In the genomic region with DNA sequence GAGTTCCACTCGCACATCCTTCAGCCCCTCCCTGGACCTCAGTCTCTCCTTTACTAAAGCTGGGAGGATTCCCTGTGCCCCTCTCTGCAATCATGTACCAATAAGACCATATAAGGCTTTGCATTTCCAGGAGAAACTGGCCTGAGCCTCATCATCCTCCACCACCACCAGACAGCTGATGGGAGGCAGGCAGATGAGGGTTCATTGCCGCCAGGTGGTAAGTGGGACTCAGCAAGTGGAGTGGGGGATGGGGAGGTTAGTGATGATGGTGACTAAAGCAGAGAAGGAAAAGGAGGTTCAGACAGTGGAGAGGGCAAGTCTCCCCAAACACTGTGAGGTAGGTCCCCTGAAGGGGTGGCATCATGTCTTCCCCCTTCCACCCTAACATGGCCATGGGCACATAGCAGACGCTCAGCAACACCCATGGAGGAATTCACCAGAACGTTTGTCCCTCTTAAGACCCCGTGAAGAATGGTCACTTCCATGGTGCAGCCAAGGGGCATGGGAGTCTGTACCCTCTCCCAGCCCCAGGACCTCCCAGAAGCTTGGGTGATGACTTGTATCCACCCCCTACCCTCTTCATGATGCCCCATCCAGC, we compare ENCODE assay signal across 14 cellular contexts. TPM values are rescaled to one million over a fixed set of nuclear protein-coding genes. Genes with fewer than 3 reads are reported as not detected.
DNase-seq lines count a peak whose midpoint lies in the region; ATAC-seq and TF ChIP-seq lines count a peak whose summit lies in the region.
"Had no signal": no experiment of that assay in that cellular context is flagged by ENCODE, and none has a peak within 500 bp of the region (broad histone marks: within the 10 kb centered on the region; RNA-seq: fewer than 3 reads in every experiment).

No MANE protein-coding gene starts in this region.

- intact Hi-C loops in activated CD4-positive, alpha-beta T cell treated with anti-CD3 and anti-CD28 coated beads for 36 hours (cut with DNase I, micrococcal nuclease), result no loop called here
- intact Hi-C loops in activated CD4-positive, alpha-beta T cell treated with anti-CD3 and anti-CD28 coated beads, Interleukin-2, amount 10 ng/mL, durations not matched to agents 24 days and 14 days (cut with micrococcal nuclease), result no loop called here

- H3K4me1 Mint-ChIP-seq in activated CD4-positive, alpha-beta T cell treated with anti-CD3 and anti-CD28 coated beads for 36 hours, result peaks cover 47% of the 10 kb centered on the region
- H3K4me1 Mint-ChIP-seq in activated CD4-positive, alpha-beta T cell treated with anti-CD3 and anti-CD28 coated beads, Interleukin-2, amount 10 ng/mL, durations not matched to agents 24 days and 14 days, result peaks cover 43% of the 10 kb centered on the region
- H3K4me1 Mint-ChIP-seq in endodermal cell, result peaks cover 33% of the 10 kb centered on the region

- no peak for TF ChIP-seq POLR2A in suprapubic skin (IDR thresholded peaks at IDR 0.05)

- no peaks in the 10 kb centered on the region for H3K36me3 Mint-ChIP-seq in activated CD4-positive, alpha-beta T cell treated with anti-CD3 and anti-CD28 coated beads for 36 hours (ENCODE audit: low read depth)
- H3K36me3 Mint-ChIP-seq in activated CD4-positive, alpha-beta T cell treated with anti-CD3 and anti-CD28 coated beads, Interleukin-2, amount 10 ng/mL, durations not matched to agents 24 days and 14 days (ENCODE audit: low read depth), result peaks cover 3% of the 10 kb centered on the region
- peaks cover 30% of the 10 kb centered on the region for H3K36me3 Mint-ChIP-seq in endodermal cell (ENCODE audit: low read depth)

- H3K9me3 Mint-ChIP-seq in activated CD4-positive, alpha-beta T cell treated with anti-CD3 and anti-CD28 coated beads for 36 hours (ENCODE audit: low read depth), result no peaks in the 10 kb centered on the region
- peaks cover 4% of the 10 kb centered on the region for H3K9me3 Mint-ChIP-seq in activated CD4-positive, alpha-beta T cell treated with anti-CD3 and anti-CD28 coated beads, Interleukin-2, amount 10 ng/mL, durations not matched to agents 24 days and 14 days
- H3K9me3 Mint-ChIP-seq in endodermal cell, result no peaks in the 10 kb centered on the region

- no peaks in the 10 kb centered on the region for H3K9me3 ChIP-seq in endodermal cell (ENCODE audit: control insufficient read depth, low read length)
- no peaks in the 10 kb centered on the region for H3K9me3 ChIP-seq in suprapubic skin

- CTCF ChIA-PET in activated CD4-positive, alpha-beta T cell treated with anti-CD3 and anti-CD28 coated beads for 36 hours (lab: Charles Lee), result interaction anchor here (0.6 to 2.2 kb wide), 6 partner anchors 20 to 259 kb away, joined by 3 to 7 read pairs (median 4); no protein-coding TSS in a partner anchor

- no peak overlapping the region for H3K9ac ChIP-seq in endodermal cell (ENCODE audit: extremely low read depth, low read length, poor library complexity, severe bottlenecking)

- DNase-seq in activated CD4-positive, alpha-beta T cell treated with anti-CD3 and anti-CD28 coated beads for 36 hours, result no peak
- DNase-seq in activated CD4-positive, alpha-beta T cell treated with anti-CD3 and anti-CD28 coated beads, Interleukin-2, amount 10 ng/mL, durations not matched to agents 24 days and 14 days, result no peak
- peak; percentile 33 for DNase-seq in M059J (ENCODE audit: low read depth)
- DNase-seq in endodermal cell, result peak; percentile 52
- no peak for DNase-seq in suprapubic skin (ENCODE audit: low spot score in 2 of 2)
- no peak for DNase-seq in GDM1 (lab: John Stamatoyannopoulos, UW)
- DNase-seq in HPDE6-E6E7 (ENCODE audit: extremely low spot score), result no peak
- DNase-seq: activated B cell treated with CpG ODN at 0.5 μM for 24 hours; activated effector memory CD4-positive, alpha-beta T cell treated with anti-CD3 and anti-CD28 coated beads, Interleukin-2, amount 50 U/mL, for 16 hours; effector CD4-positive, alpha-beta T cell; head of caudate nucleus; NCI-H1930 had no signal

- no peak overlapping the region for H3K4me3 Mint-ChIP-seq in activated CD4-positive, alpha-beta T cell treated with anti-CD3 and anti-CD28 coated beads for 36 hours
- no peak overlapping the region for H3K4me3 Mint-ChIP-seq in activated CD4-positive, alpha-beta T cell treated with anti-CD3 and anti-CD28 coated beads, Interleukin-2, amount 10 ng/mL, durations not matched to agents 24 days and 14 days
- no peak overlapping the region for H3K4me3 Mint-ChIP-seq in endodermal cell
- H3K4me3 Mint-ChIP-seq: activated B cell treated with CpG ODN at 0.5 μM for 24 hours had no signal

- H3K4me3 ChIP-seq in endodermal cell (ENCODE audit: low read length), result no peak overlapping the region
- H3K4me3 ChIP-seq in suprapubic skin, result no peak overlapping the region

- H3K27ac ChIP-seq in endodermal cell (ENCODE audit: low read depth, low read length), result no peak overlapping the region
- peak overlapping the region; percentile 57 for H3K27ac ChIP-seq in suprapubic skin

- peak overlapping the region; percentile 20 for H3K27ac Mint-ChIP-seq in activated CD4-positive, alpha-beta T cell treated with anti-CD3 and anti-CD28 coated beads for 36 hours
- H3K27ac Mint-ChIP-seq in activated CD4-positive, alpha-beta T cell treated with anti-CD3 and anti-CD28 coated beads, Interleukin-2, amount 10 ng/mL, durations not matched to agents 24 days and 14 days, result no peak overlapping the region
- H3K27ac Mint-ChIP-seq in endodermal cell, result no peak overlapping the region
- H3K27ac Mint-ChIP-seq: activated B cell treated with CpG ODN at 0.5 μM for 24 hours had no signal

- no peak for TF ChIP-seq EP300 in suprapubic skin (IDR thresholded peaks at IDR 0.05)

- no peak for ATAC-seq in activated CD4-positive, alpha-beta T cell treated with anti-CD3 and anti-CD28 coated beads for 36 hours
- no peak for ATAC-seq in HG03139 (IDR thresholded peaks at IDR 0.05; ENCODE audit: unreplicated experiment)

- H3K36me3 ChIP-seq in endodermal cell (ENCODE audit: control insufficient read depth, insufficient read depth, low read length) (no peaks in the 10 kb centered on the region), suprapubic skin (no peaks in the 10 kb centered on the region)

- 89 to 93% methylated on average over 3 to 5 of the region's 5 CpGs for WGBS in endodermal cell (ENCODE audit: insufficient coverage in 1 of 2, insufficient read length in 1 of 2), 2 experiments
- 92% methylated on average over 5 of the region's 5 CpGs for WGBS in suprapubic skin

- no peak for TF ChIP-seq CTCF in endodermal cell (conservative IDR thresholded peaks at IDR 0.05)
- no peak for TF ChIP-seq CTCF in suprapubic skin (IDR thresholded peaks at IDR 0.05)

- POLR2A ChIA-PET in activated CD4-positive, alpha-beta T cell treated with anti-CD3 and anti-CD28 coated beads for 36 hours (lab: Charles Lee), result interaction anchor here (0.6 to 1.8 kb wide), 3 partner anchors 10 to 615 kb away, joined by 3 to 11 read pairs (median 6); no protein-coding TSS in a partner anchor

- H3K4me1 ChIP-seq in endodermal cell (ENCODE audit: control insufficient read depth, insufficient read depth, low read length) (no peaks in the 10 kb centered on the region), suprapubic skin (peaks cover 50% of the 10 kb centered on the region)

- H3K27me3 Mint-ChIP-seq in activated CD4-positive, alpha-beta T cell treated with anti-CD3 and anti-CD28 coated beads for 36 hours, result no peaks in the 10 kb centered on the region
- H3K27me3 Mint-ChIP-seq in activated CD4-positive, alpha-beta T cell treated with anti-CD3 and anti-CD28 coated beads, Interleukin-2, amount 10 ng/mL, durations not matched to agents 24 days and 14 days, result peaks cover 2% of the 10 kb centered on the region
- H3K27me3 Mint-ChIP-seq in endodermal cell (ENCODE audit: insufficient read depth), result no peaks in the 10 kb centered on the region

- no peaks in the 10 kb centered on the region for H3K27me3 ChIP-seq in endodermal cell (ENCODE audit: control insufficient read depth, insufficient read depth, low read length, poor library complexity, severe bottlenecking)
- H3K27me3 ChIP-seq in suprapubic skin, result no peaks in the 10 kb centered on the region

RNA-seq across cellular contexts. Expression of gene TNFRSF1A, which starts 4.5 kb away (rescaled TPM):
- 10 to 100 TPM; 42.1 to 58.7 TPM for total RNA-seq in activated CD4-positive, alpha-beta T cell treated with anti-CD3 and anti-CD28 coated beads for 36 hours
- 52.7 and 54.4 TPM in 2 replicates for total RNA-seq in activated CD4-positive, alpha-beta T cell treated with anti-CD3 and anti-CD28 coated beads, Interleukin-2, amount 10 ng/mL, durations not matched to agents 24 days and 14 days
- 180 and 233 TPM in 2 replicates for total RNA-seq in M059J (2014; rRNA removed; shearing (Covaris generic))
- total RNA-seq in endodermal cell (10 to 100 TPM; 43.2 to 86.2 TPM), suprapubic skin (100 to 1,000 TPM; 276 to 352 (median 281) TPM)
- polyA plus RNA-seq in endodermal cell (2013, experiment 1 of 2), result 39.7 TPM
- polyA plus RNA-seq in endodermal cell (2013, experiment 2 of 2), result 37.7 TPM
- total RNA-seq: activated B cell treated with CpG ODN at 0.5 μM for 24 hours had no signal

RNA-seq across cellular contexts. Expression of gene SCNN1A, which starts 29.0 kb away (rescaled TPM):
- total RNA-seq in activated CD4-positive, alpha-beta T cell treated with anti-CD3 and anti-CD28 coated beads for 36 hours, result under 1 TPM in 1 of 2 experiments, not detected in 1; 0.05 TPM
- total RNA-seq in activated CD4-positive, alpha-beta T cell treated with anti-CD3 and anti-CD28 coated beads, Interleukin-2, amount 10 ng/mL, durations not matched to agents 24 days and 14 days, result not detected in 2 replicates
- total RNA-seq in M059J (2014; rRNA removed; shearing (Covaris generic)), result 1.5 and 4.5 TPM in 2 replicates
- total RNA-seq in endodermal cell (10 to 100 TPM; 32.1 to 87.7 TPM), suprapubic skin (100 to 1,000 TPM in 1 of 4 donors, 10 to 100 TPM in 3; 74.2 to 143 (median 93.7) TPM)
- 9.0 TPM for polyA plus RNA-seq in endodermal cell (2013, experiment 1 of 2)
- 4.3 TPM for polyA plus RNA-seq in endodermal cell (2013, experiment 2 of 2)
- total RNA-seq: activated B cell treated with CpG ODN at 0.5 μM for 24 hours had no signal

RNA-seq across cellular contexts. Expression of gene PLEKHG6, which starts 35.9 kb away (rescaled TPM):
- not detected for total RNA-seq in activated CD4-positive, alpha-beta T cell treated with anti-CD3 and anti-CD28 coated beads for 36 hours
- not detected in 2 replicates for total RNA-seq in activated CD4-positive, alpha-beta T cell treated with anti-CD3 and anti-CD28 coated beads, Interleukin-2, amount 10 ng/mL, durations not matched to agents 24 days and 14 days
- 0.05 TPM in 1 of 2 replicates, not detected in the other for total RNA-seq in M059J (2014; rRNA removed; shearing (Covaris generic))
- total RNA-seq in endodermal cell, result 10 to 100 TPM; 24.8 to 37.2 TPM
- polyA plus RNA-seq in endodermal cell (2013, experiment 1 of 2), result 7.1 TPM
- 4.6 TPM for polyA plus RNA-seq in endodermal cell (2013, experiment 2 of 2)
- 10 to 100 TPM; 12.4 to 29.9 (median 27.8) TPM for total RNA-seq in suprapubic skin
- total RNA-seq: activated B cell treated with CpG ODN at 0.5 μM for 24 hours, mononuclear cell had no signal

RNA-seq across cellular contexts. Expression of gene LTBR, which starts 37.6 kb away (rescaled TPM):
- total RNA-seq in activated CD4-positive, alpha-beta T cell treated with anti-CD3 and anti-CD28 coated beads for 36 hours, result 1 to 10 TPM in 1 of 2 experiments, under 1 TPM in 1; 0.57 to 1.1 TPM
- 1.7 and 2.1 TPM in 2 replicates for total RNA-seq in activated CD4-positive, alpha-beta T cell treated with anti-CD3 and anti-CD28 coated beads, Interleukin-2, amount 10 ng/mL, durations not matched to agents 24 days and 14 days
- 0.34 and 0.49 TPM in 2 replicates for total RNA-seq in M059J (2014; rRNA removed; shearing (Covaris generic))
- 1 to 10 TPM; 8.4 to 9.1 TPM for total RNA-seq in endodermal cell
- 1.5 TPM for polyA plus RNA-seq in endodermal cell (2013, experiment 1 of 2)
- 1.9 TPM for polyA plus RNA-seq in endodermal cell (2013, experiment 2 of 2)
- 100 to 1,000 TPM; 157 to 297 (median 204) TPM for total RNA-seq in suprapubic skin

Comparison
In these comparisons a context has a peak if more than half of its experiments do, and no peak if none do; other contexts are left out.
1. DNase-seq: peak in M059J (single experiment) and endodermal cell (single experiment); none in activated CD4-positive, alpha-beta T cell treated with anti-CD3 and anti-CD28 coated beads for 36 hours (single experiment), activated CD4-positive, alpha-beta T cell treated with anti-CD3 and anti-CD28 coated beads, Interleukin-2, amount 10 ng/mL, durations not matched to agents 24 days and 14 days (single experiment), suprapubic skin (0 of 2), GDM1 (single experiment) and HPDE6-E6E7 (single experiment).
2. RNA of gene PLEKHG6, which starts 35.9 kb away (total RNA-seq): 24.8 to 37.2 TPM in endodermal cell and 12.4 to 29.9 TPM in suprapubic skin; 0.05 TPM in M059J, not detected in activated CD4-positive, alpha-beta T cell treated with anti-CD3 and anti-CD28 coated beads for 36 hours and not detected in activated CD4-positive, alpha-beta T cell treated with anti-CD3 and anti-CD28 coated beads, Interleukin-2, amount 10 ng/mL, durations not matched to agents 24 days and 14 days; every median in the first group is over 10 times any median in the second.